ENCODE assay signal across 30 cellular contexts in genomic region chr15:91290553-91290952, GRCh38.
"Had no signal": no experiment of that assay in that cellular context is flagged by ENCODE, and none has a peak within 500 bp of the region (broad histone marks: within the 10 kb centered on the region; RNA-seq: fewer than 3 reads in every experiment).

No MANE protein-coding gene starts in this region.

- H3K27me3 ChIP-seq: adrenal gland, body of pancreas had no signal

- H3K9me3 ChIP-seq: adrenal gland, body of pancreas, esophagus squamous epithelium had no signal

- ATAC-seq: activated CD4-positive, CD25-positive, alpha-beta regulatory T cell treated with anti-CD3 and anti-CD28 coated beads, Interleukin-2, amount 50 U/mL, for 24 hours; activated CD8-positive, alpha-beta T cell treated with anti-CD3 and anti-CD28 coated beads for 36 hours; activated naive CD8-positive, alpha-beta T cell treated with anti-CD3 and anti-CD28 coated beads, Interleukin-2, amount 50 U/mL, for 24 hours; activated T-cell treated with anti-CD3 and anti-CD28 coated beads, Interleukin-2, amount 50 U/mL, for 4 hours; activated T-helper 17 cell treated with anti-CD3 and anti-CD28 coated beads, Interleukin-2, amount 50 U/mL, for 72 hours; body of pancreas; effector memory CD8-positive, alpha-beta T cell; T-helper 17 cell had no signal

- DNase-seq: activated B cell treated with CpG ODN at 0.5 μM for 24 hours; activated CD4-positive, alpha-beta T cell treated with anti-CD3 and anti-CD28 coated beads for 48 hours; activated CD4-positive, alpha-beta T cell treated with anti-CD3 and anti-CD28 coated beads, Interleukin-2, amount 50 U/mL, for 1 hour; activated CD4-positive, alpha-beta T cell treated with anti-CD3 and anti-CD28 coated beads, Interleukin-2, amount 50 U/mL, for 48 hours; activated CD8-positive, alpha-beta memory T cell treated with anti-CD3 and anti-CD28 coated beads for 24 hours; activated CD8-positive, alpha-beta T cell treated with anti-CD3 and anti-CD28 coated beads for 36 hours; activated effector memory CD4-positive, alpha-beta T cell treated with Interleukin-2 at 50 U/mL for 16 hours; activated gamma-delta T cell treated with Interleukin-2 at 50 U/mL for 16 hours; activated naive CD4-positive, alpha-beta T cell treated with anti-CD3 and anti-CD28 coated beads, Interleukin-2, amount 50 U/mL, for 16 hours; activated naive CD4-positive, alpha-beta T cell treated with Interleukin-2 at 50 U/mL for 16 hours; activated naive CD8-positive, alpha-beta T cell treated with anti-CD3 and anti-CD28 coated beads, Interleukin-2, amount 50 U/mL, for 24 hours; activated T-cell treated with anti-CD3 and anti-CD28 coated beads, Interleukin-2, amount 50 U/mL, for 4 hours; adrenal gland; amygdala; aorta; body of pancreas; caudate nucleus; cortex of kidney; dermis blood vessel endothelial cell; effector CD4-positive, alpha-beta T cell; effector memory CD8-positive, alpha-beta T cell; erythroblast; esophagus squamous epithelium; foreskin melanocyte; head of caudate nucleus; T-helper 17 cell; T1000; WERI-Rb-1 had no signal

- H3K36me3 ChIP-seq: adrenal gland, esophagus squamous epithelium, WERI-Rb-1 had no signal

- H3K4me1 ChIP-seq: adrenal gland, body of pancreas, esophagus squamous epithelium had no signal

- H3K4me3 ChIP-seq: adrenal gland, body of pancreas, esophagus squamous epithelium had no signal

- H3K27ac ChIP-seq: adrenal gland, body of pancreas, esophagus squamous epithelium, WERI-Rb-1 had no signal
